9 cellular contexts compared by ENCODE assay signal in the genomic region with DNA sequence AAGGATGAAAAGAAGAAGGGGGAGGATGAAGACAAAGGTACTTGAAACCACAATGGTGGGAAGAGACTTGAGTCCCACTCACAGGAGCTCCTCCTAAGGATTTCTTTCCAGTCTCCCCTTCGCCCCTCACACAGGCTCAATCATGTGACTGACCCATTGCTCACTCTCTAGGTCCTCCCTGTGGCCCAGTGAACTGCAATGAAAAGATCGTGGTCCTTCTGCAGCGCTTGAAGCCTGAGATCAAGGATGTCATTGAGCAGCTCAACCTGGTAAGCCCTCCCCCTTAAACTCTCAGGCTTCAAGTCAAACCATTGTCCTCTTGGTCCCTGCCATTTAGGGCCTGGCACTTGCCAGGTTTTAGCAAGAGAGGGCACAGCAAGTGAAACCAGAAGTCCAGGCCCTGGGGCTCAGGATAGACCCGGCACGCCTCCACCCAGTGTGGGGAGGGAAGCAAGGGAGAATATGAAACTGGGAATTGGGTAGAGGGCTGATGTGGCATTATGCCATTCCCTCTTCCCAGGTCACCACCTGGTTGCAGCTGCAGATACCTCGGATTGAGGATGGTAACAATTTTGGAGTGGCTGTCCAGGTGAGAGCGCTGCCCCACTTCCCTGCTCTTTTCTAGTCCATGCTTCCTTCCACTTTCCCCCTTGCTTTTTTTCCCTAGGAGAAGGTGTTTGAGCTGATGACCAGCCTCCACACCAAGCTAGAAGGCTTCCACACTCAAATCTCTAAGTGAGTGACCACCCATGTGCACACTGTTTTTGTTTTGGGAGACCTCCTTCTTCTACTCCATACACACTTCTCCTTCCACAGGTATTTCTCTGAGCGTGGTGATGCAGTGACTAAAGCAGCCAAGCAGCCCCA. TPM values are rescaled to one million over a fixed set of nuclear protein-coding genes. Genes with fewer than 3 reads are reported as not detected.
DNase-seq lines count a peak whose midpoint lies in the region; ATAC-seq, FAIRE-seq and TF ChIP-seq lines count a peak whose summit lies in the region.
"Had no signal": no experiment of that assay in that cellular context is flagged by ENCODE, and none has a peak within 500 bp of the region (broad histone marks: within the 10 kb centered on the region; RNA-seq: fewer than 3 reads in every experiment).

No MANE protein-coding gene starts in this region.

- peak overlapping the region; percentile 89 for H3K4me3 Mint-ChIP-seq in neural crest cell

- no peaks in the 10 kb centered on the region for H3K27me3 Mint-ChIP-seq in neural crest cell (ENCODE audit: low read depth)

- no peak for TF ChIP-seq CTCF in VCaP (conservative IDR thresholded peaks at IDR 0.05)
- TF ChIP-seq CTCF in neural crest cell (conservative IDR thresholded peaks at IDR 0.05): no peak

- peaks cover 48% of the 10 kb centered on the region for H3K4me1 Mint-ChIP-seq in neural crest cell

- peaks cover 9% of the 10 kb centered on the region for H3K36me3 Mint-ChIP-seq in neural crest cell (ENCODE audit: low read depth)

- DNase-seq in GM12891 (ENCODE audit: insufficient read length, low spot score) (no peak), neural crest cell (ENCODE audit: low read depth, low spot score) (no peak), NCI-H748 treated with DMSO at 0.1 percent for 48 hours (lab: John Stamatoyannopoulos, UW) (no peak), DMS114 treated with DMSO at 0.1 percent for 48 hours (lab: John Stamatoyannopoulos, UW; ENCODE audit: unreplicated experiment) (no peak)
- DNase-seq: GM23248 had no signal

- peak; percentile 53; the same call in 1 of the 2 replicates for TF ChIP-seq POLR2A in GM12891 (IDR thresholded peaks at IDR 0.05; ENCODE audit: low read depth, low read length)

- no peak for ATAC-seq in HG03439 (IDR thresholded peaks at IDR 0.05; ENCODE audit: unreplicated experiment)
- ATAC-seq: esophagus mucosa had no signal

- peak overlapping the region; percentile 86 for H3K27ac ChIP-seq in VCaP
- H3K27ac ChIP-seq: GM23248 had no signal

- H3K27ac Mint-ChIP-seq in neural crest cell (ENCODE audit: unreplicated experiment): peak overlapping the region; percentile 71

- FAIRE-seq in GM12891 (lab: Jason Lieb, UNC): no peak
- FAIRE-seq: HTR-8/SVneo had no signal

- no peaks in the 10 kb centered on the region for H3K9me3 Mint-ChIP-seq in neural crest cell

TF ChIP-seq in GM12891, 5 proteins besides CTCF, POLR2A, EP300 and RAD21:
- TF ChIP-seq POU2F2 (IDR thresholded peaks at IDR 0.05; ENCODE audit: low read depth, low read length) (no peak), PAX5 (IDR thresholded peaks at IDR 0.05; ENCODE audit: insufficient read depth, low read length, severe bottlenecking) (no peak), POLR2AphosphoS5 (IDR thresholded peaks at IDR 0.05; ENCODE audit: low read depth, low read length) (no peak), SPI1 (IDR thresholded peaks at IDR 0.05; ENCODE audit: low read depth, low read length) (no peak), TAF1 (IDR thresholded peaks at IDR 0.05; ENCODE audit: low read depth, low read length) (no peak)

RNA-seq across cellular contexts. Expression of gene PSME1, which starts 1.8 kb away (rescaled TPM):
- polyA plus RNA-seq in GM12891 (2012; ENCODE audit: low read depth, missing spikeins): 368 TPM
- 81.4 and 88.5 TPM in 2 replicates for total RNA-seq in neural crest cell

RNA-seq across cellular contexts. Expression of gene EMC9, which starts 3.6 kb away (rescaled TPM):
- polyA plus RNA-seq in GM12891 (2012; ENCODE audit: low read depth, missing spikeins): 25.8 TPM
- total RNA-seq in neural crest cell: 28.3 and 30.3 TPM in 2 replicates

RNA-seq across cellular contexts. Expression of gene FITM1, which starts 7.3 kb away (rescaled TPM):
- polyA plus RNA-seq in GM12891 (2012; ENCODE audit: low read depth, missing spikeins): 0.40 TPM
- 0.42 and 0.66 TPM in 2 replicates for total RNA-seq in neural crest cell
- total RNA-seq: GM23248 had no signal
- polyA plus RNA-seq: GM23248 had no signal

RNA-seq across cellular contexts. Expression of gene PSME2, which starts 8.6 kb away (rescaled TPM):
- polyA plus RNA-seq in GM12891 (2012; ENCODE audit: low read depth, missing spikeins): 620 TPM
- 125 and 131 TPM in 2 replicates for total RNA-seq in neural crest cell

RNA-seq across cellular contexts. Expression of gene RNF31, which starts 9.5 kb away (rescaled TPM):
- 58.3 TPM for polyA plus RNA-seq in GM12891 (2012; ENCODE audit: low read depth, missing spikeins)
- 65.5 and 82.2 TPM in 2 replicates for total RNA-seq in neural crest cell
